ENCODE assay signal across 9 cellular contexts in the genomic region with DNA sequence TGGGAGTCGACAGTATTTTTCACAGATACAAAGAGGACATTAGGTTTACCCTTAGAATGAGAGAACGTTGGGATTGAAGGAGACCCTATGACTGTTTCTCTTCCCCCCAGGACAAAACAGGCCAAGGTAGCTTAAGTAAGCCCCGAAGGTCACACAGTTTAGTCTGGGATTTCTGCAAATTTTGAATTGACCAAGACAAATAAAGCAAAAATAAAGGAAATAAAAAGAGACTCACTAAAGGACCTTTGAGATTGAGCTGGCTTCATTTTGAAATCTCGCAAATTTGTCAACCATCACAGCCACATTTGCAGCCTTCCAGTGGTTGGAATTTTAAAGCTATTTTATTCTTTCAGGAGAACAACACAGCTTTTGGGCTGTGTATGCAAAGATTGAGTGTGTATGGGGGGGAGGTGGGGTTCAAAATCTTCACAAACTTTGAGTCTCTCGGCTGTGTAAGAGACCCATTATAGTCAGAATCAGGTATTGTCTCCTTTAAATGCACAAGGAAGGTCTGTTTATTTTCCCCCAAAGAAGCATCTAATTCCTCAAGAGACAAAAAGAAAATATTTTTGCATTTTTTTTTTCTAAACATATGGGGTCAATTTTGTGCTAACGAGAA. TPM values are rescaled to one million over a fixed set of nuclear protein-coding genes. Genes with fewer than 3 reads are reported as not detected.
DNase-seq lines count a peak whose midpoint lies in the region; ATAC-seq and TF ChIP-seq lines count a peak whose summit lies in the region.
"Had no signal": no experiment of that assay in that cellular context is flagged by ENCODE, and none has a peak within 500 bp of the region (broad histone marks: within the 10 kb centered on the region; RNA-seq: fewer than 3 reads in every experiment).

No MANE protein-coding gene starts in this region.

- H3K4me1 Mint-ChIP-seq in activated T-cell treated with anti-CD3 and anti-CD28 coated beads, Interleukin-2, amount 50 U/mL, for 24 hours (ENCODE audit: low read depth): peaks cover 65% of the 10 kb centered on the region
- H3K4me1 Mint-ChIP-seq in T-helper 2 cell treated with Interferon-gamma antibody and Interleukin-4, amounts not matched to agents 5 μg/mL and 100 μg/mL, for 36 hours (ENCODE audit: low read depth): peaks cover 39% of the 10 kb centered on the region

- H3K27ac ChIP-seq in iPS-18a (ENCODE audit: low read length): peak overlapping the region; percentile 2
- H3K27ac ChIP-seq in thoracic aorta: peak overlapping the region; percentile 53 to 99
- H3K27ac ChIP-seq: C4-2B had no signal

- H3K9me3 ChIP-seq in iPS-18a (ENCODE audit: control insufficient read depth, low read depth, low read length): no peaks in the 10 kb centered on the region
- H3K9me3 ChIP-seq in thoracic aorta: no peaks in the 10 kb centered on the region

- H3K4me3 ChIP-seq in iPS-18a (ENCODE audit: low read length) (no peak overlapping the region), thoracic aorta (peak overlapping the region; percentile 96)

- peaks cover 10% of the 10 kb centered on the region for H3K36me3 ChIP-seq in iPS-18a (ENCODE audit: control insufficient read depth, low read depth, low read length)
- H3K36me3 ChIP-seq in thoracic aorta: no peaks in the 10 kb centered on the region

- H3K27me3 Mint-ChIP-seq in activated T-cell treated with anti-CD3 and anti-CD28 coated beads, Interleukin-2, amount 50 U/mL, for 24 hours: peaks cover 76% of the 10 kb centered on the region
- peaks cover 2% of the 10 kb centered on the region for H3K27me3 Mint-ChIP-seq in T-helper 2 cell treated with Interferon-gamma antibody and Interleukin-4, amounts not matched to agents 5 μg/mL and 100 μg/mL, for 36 hours (ENCODE audit: low read depth)

- H3K4me1 ChIP-seq in iPS-18a (ENCODE audit: control insufficient read depth, low read depth, low read length) (peaks cover 33% of the 10 kb centered on the region), thoracic aorta (ENCODE audit: control insufficient read depth in 1 of 2, low read depth in 2 of 2) (peaks cover 0 to 10% of the 10 kb centered on the region in 2 donors)

- H3K27me3 ChIP-seq in iPS-18a (ENCODE audit: control insufficient read depth, insufficient read depth, low read length) (no peaks in the 10 kb centered on the region), thoracic aorta (replicated peaks; ENCODE audit: insufficient read depth) (no peaks in the 10 kb centered on the region)

- no peaks in the 10 kb centered on the region for H3K9me3 Mint-ChIP-seq in activated T-cell treated with anti-CD3 and anti-CD28 coated beads, Interleukin-2, amount 50 U/mL, for 24 hours
- H3K9me3 Mint-ChIP-seq in T-helper 2 cell treated with Interferon-gamma antibody and Interleukin-4, amounts not matched to agents 5 μg/mL and 100 μg/mL, for 36 hours: no peaks in the 10 kb centered on the region

- no peak for TF ChIP-seq CTCF in thoracic aorta (IDR thresholded peaks at IDR 0.05)

- H3K27ac Mint-ChIP-seq in activated T-cell treated with anti-CD3 and anti-CD28 coated beads, Interleukin-2, amount 50 U/mL, for 24 hours: peak overlapping the region; percentile 94
- peak overlapping the region; percentile 98 for H3K27ac Mint-ChIP-seq in T-helper 2 cell treated with Interferon-gamma antibody and Interleukin-4, amounts not matched to agents 5 μg/mL and 100 μg/mL, for 36 hours

- peaks cover 41% of the 10 kb centered on the region for H3K36me3 Mint-ChIP-seq in activated T-cell treated with anti-CD3 and anti-CD28 coated beads, Interleukin-2, amount 50 U/mL, for 24 hours (ENCODE audit: low read depth)
- H3K36me3 Mint-ChIP-seq in T-helper 2 cell treated with Interferon-gamma antibody and Interleukin-4, amounts not matched to agents 5 μg/mL and 100 μg/mL, for 36 hours (ENCODE audit: low read depth): peaks cover 40% of the 10 kb centered on the region

- no peak for DNase-seq in activated T-cell treated with anti-CD3 and anti-CD28 coated beads, Interleukin-2, amount 50 U/mL, for 24 hours
- DNase-seq in activated T-cell treated with anti-CD3 and anti-CD28 coated beads, Interleukin-2, amount 50 U/mL, for 1 hour: no peak
- DNase-seq in T-helper 2 cell treated with Interferon-gamma antibody and Interleukin-4, amounts not matched to agents 5 μg/mL and 100 μg/mL, for 36 hours (ENCODE audit: low spot score): no peak
- DNase-seq in thoracic aorta (ENCODE audit: low spot score) (no peak), SW 1271 (lab: John Stamatoyannopoulos, UW) (no peak), left lobe of liver (ENCODE audit: low spot score) (no peak)

- H3K4me3 Mint-ChIP-seq in activated T-cell treated with anti-CD3 and anti-CD28 coated beads, Interleukin-2, amount 50 U/mL, for 24 hours: peak overlapping the region; percentile 95
- H3K4me3 Mint-ChIP-seq in T-helper 2 cell treated with Interferon-gamma antibody and Interleukin-4, amounts not matched to agents 5 μg/mL and 100 μg/mL, for 36 hours: peak overlapping the region; percentile 99

- ATAC-seq in thoracic aorta (ENCODE audit: insufficient number of reproducible peaks, low FRiP score, low read depth) (no peak), left lobe of liver (no peak), GM18498 (IDR thresholded peaks at IDR 0.05; ENCODE audit: unreplicated experiment) (no peak)

- peak overlapping the region; percentile 98 for H3K9ac ChIP-seq in iPS-18a (ENCODE audit: low read length)

RNA-seq across cellular contexts. Expression of gene TMSB4X, which starts 4.2 kb away (rescaled TPM):
- total RNA-seq in thoracic aorta (1,000 to 10,000 TPM; 3,886 to 3,920 TPM), left lobe of liver (442 TPM)
